ENCODE assay signal across 8 cellular contexts in the genomic region with DNA sequence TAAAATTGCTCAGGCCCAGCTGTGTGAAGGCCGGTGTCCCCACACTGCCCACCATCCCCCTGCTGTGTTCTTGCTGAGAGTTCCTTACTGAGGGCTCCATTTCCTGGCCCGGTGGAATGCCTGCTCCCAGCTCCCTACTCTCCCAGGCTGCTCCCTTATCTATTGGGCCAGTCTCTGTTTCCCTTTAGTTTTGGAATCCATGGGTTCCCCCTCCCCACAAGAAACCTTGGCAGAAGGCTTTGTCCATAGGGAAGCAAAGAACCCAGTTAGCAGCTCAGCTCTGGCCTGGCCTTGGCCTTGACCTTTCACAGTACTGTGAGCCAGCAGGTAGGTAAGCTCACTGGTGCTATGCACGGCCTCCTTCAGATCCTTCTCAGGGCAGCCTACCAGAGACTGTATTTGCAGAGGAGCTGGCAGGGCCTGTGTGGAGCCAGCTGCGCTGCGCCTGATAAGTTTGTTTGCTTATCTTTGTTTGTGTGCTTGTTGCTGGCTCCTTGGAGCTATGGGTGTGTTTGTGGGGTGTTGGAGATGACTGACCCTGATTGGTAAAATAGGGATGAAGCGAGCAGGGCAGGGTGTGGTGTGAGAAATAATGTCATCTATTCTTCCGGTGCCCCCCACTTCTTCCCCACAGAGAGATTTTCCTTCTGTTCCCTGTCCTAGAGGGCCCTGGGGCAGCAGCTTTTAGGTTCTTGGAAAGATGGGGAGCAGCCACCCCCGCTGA. TPM values are rescaled to one million over a fixed set of nuclear protein-coding genes. Genes with fewer than 3 reads are reported as not detected.
DNase-seq lines count a peak whose midpoint lies in the region; ATAC-seq, FAIRE-seq and TF ChIP-seq lines count a peak whose summit lies in the region.

No MANE protein-coding gene starts in this region.

- H3K9ac ChIP-seq in kidney (ENCODE audit: low read length in 2 of 2) (no peak overlapping the region), subcutaneous abdominal adipose tissue (ENCODE audit: low read length in 5 of 5) (peak overlapping the region in 2 of 5 donors; percentile 19 to 57)

- H3K4me1 ChIP-seq in adrenal gland (replicated peaks in 1 of 2) = peaks cover 54 to 71% of the 10 kb centered on the region in 2 donors
- peaks cover 33 to 56% of the 10 kb centered on the region in 2 donors for H3K4me1 ChIP-seq in kidney (ENCODE audit: control insufficient read depth in 1 of 2, insufficient read depth in 1 of 2, low read depth in 1 of 2, low read length in 2 of 2)
- H3K4me1 ChIP-seq in subcutaneous abdominal adipose tissue (ENCODE audit: control insufficient read depth in 5 of 5, insufficient read depth in 5 of 5, low read length in 5 of 5) = peaks cover 8 to 57% (median 50%) of the 10 kb centered on the region in 5 donors

- TF ChIP-seq CTCF in adrenal gland (IDR thresholded peaks at IDR 0.05) (no peak), kidney (IDR thresholded peaks at IDR 0.05; ENCODE audit: borderline replicate concordance, extremely low read depth, insufficient read depth) (no peak)

- no peak for DNase-seq in activated naive CD4-positive, alpha-beta T cell treated with anti-CD3 and anti-CD28 coated beads for 36 hours
- DNase-seq in activated naive CD4-positive, alpha-beta T cell treated with anti-CD3 and anti-CD28 coated beads, Interleukin-2, amount 50 U/mL, for 16 hours = no peak
- DNase-seq in adrenal gland (peak in 6 of 7 donors; percentile 65 to 80 (median 69)), kidney (no peak), AML-193 (lab: John Stamatoyannopoulos, UW) (no peak)

- ATAC-seq in HG02981 (IDR thresholded peaks at IDR 0.05; ENCODE audit: unreplicated experiment) (no peak), HG03439 (IDR thresholded peaks at IDR 0.05; ENCODE audit: unreplicated experiment) (no peak)

- peaks cover 6% of the 10 kb centered on the region for H3K36me3 Mint-ChIP-seq in activated naive CD4-positive, alpha-beta T cell treated with anti-CD3 and anti-CD28 coated beads for 36 hours (ENCODE audit: low read depth)

- peaks cover 2% of the 10 kb centered on the region for H3K9me3 Mint-ChIP-seq in activated naive CD4-positive, alpha-beta T cell treated with anti-CD3 and anti-CD28 coated beads for 36 hours

- H3K27me3 Mint-ChIP-seq in activated naive CD4-positive, alpha-beta T cell treated with anti-CD3 and anti-CD28 coated beads for 36 hours (ENCODE audit: low read depth) = no peaks in the 10 kb centered on the region

- CTCF ChIA-PET in activated naive CD4-positive, alpha-beta T cell treated with anti-CD3 and anti-CD28 coated beads for 36 hours (lab: Charles Lee) = interaction anchor here (1.0 to 2.5 kb wide), 5 partner anchors 10 to 43 kb away, joined by 3 to 11 read pairs (median 5); no protein-coding TSS in a partner anchor

- no peak for FAIRE-seq in kidney (lab: Jason Lieb, UNC)

- peaks cover 63% of the 10 kb centered on the region for H3K4me1 Mint-ChIP-seq in activated naive CD4-positive, alpha-beta T cell treated with anti-CD3 and anti-CD28 coated beads for 36 hours (ENCODE audit: low read depth)

- H3K4me3 Mint-ChIP-seq in activated naive CD4-positive, alpha-beta T cell treated with anti-CD3 and anti-CD28 coated beads for 36 hours = peak overlapping the region; percentile 9

- TF ChIP-seq POLR2A in adrenal gland (IDR thresholded peaks at IDR 0.05) = no peak

- 15 to 28% (median 19%) methylated on average over 8 of the region's 8 CpGs for WGBS in adrenal gland, 4 donors

- H3K4me3 ChIP-seq in adrenal gland (no peak overlapping the region), kidney (ENCODE audit: low read length in 2 of 2) (no peak overlapping the region), subcutaneous abdominal adipose tissue (ENCODE audit: low read depth in 1 of 5, low read length in 5 of 5) (peak overlapping the region in 2 of 5 donors; percentile 15 to 19)

- peak overlapping the region; percentile 67 for H3K27ac Mint-ChIP-seq in activated naive CD4-positive, alpha-beta T cell treated with anti-CD3 and anti-CD28 coated beads for 36 hours

- intact Hi-C loops in activated naive CD4-positive, alpha-beta T cell treated with anti-CD3 and anti-CD28 coated beads for 36 hours (cut with micrococcal nuclease) = loop anchor here (1.0 kb wide), 1 partner anchor 9 kb away; no protein-coding TSS in a partner anchor
- intact Hi-C loops in adrenal gland (cut with DNase I) (no loop called here), kidney (cut with DNase I) (no loop called here)

- H3K36me3 ChIP-seq in adrenal gland (replicated peaks in 1 of 2) (no peaks in the 10 kb centered on the region), kidney (ENCODE audit: control insufficient read depth in 1 of 2, insufficient read depth in 2 of 2, low read length in 2 of 2) (no peaks in the 10 kb centered on the region), subcutaneous abdominal adipose tissue (ENCODE audit: control insufficient read depth in 5 of 5, insufficient read depth in 5 of 5, low read length in 5 of 5) (no peaks in the 10 kb centered on the region)

- H3K27ac ChIP-seq in adrenal gland = peak overlapping the region; percentile 58 to 94 (median 80)
- H3K27ac ChIP-seq in kidney (ENCODE audit: low read depth in 2 of 2, low read length in 2 of 2) = peak overlapping the region; percentile 32 to 33
- peak overlapping the region; percentile 54 for H3K27ac ChIP-seq in subcutaneous abdominal adipose tissue (ENCODE audit: low read depth, low read length)

- H3K9me3 ChIP-seq in adrenal gland (replicated peaks in 1 of 3) (no peaks in the 10 kb centered on the region), kidney (ENCODE audit: control insufficient read depth in 1 of 2, low read length in 2 of 2) (no peaks in the 10 kb centered on the region), subcutaneous abdominal adipose tissue (ENCODE audit: control insufficient read depth in 5 of 5, low read length in 5 of 5) (no peaks in the 10 kb centered on the region)

- H3K27me3 ChIP-seq in adrenal gland = no peaks in the 10 kb centered on the region
- no peaks in the 10 kb centered on the region for H3K27me3 ChIP-seq in subcutaneous abdominal adipose tissue (ENCODE audit: control insufficient read depth in 5 of 5, insufficient read depth in 4 of 5, low read length in 5 of 5)

RNA-seq across cellular contexts. Expression of a gene that starts 19.2 kb away (rescaled TPM):
- total RNA-seq in activated naive CD4-positive, alpha-beta T cell treated with anti-CD3 and anti-CD28 coated beads for 36 hours = 10 to 100 TPM; 18.8 to 22.0 TPM
- 10 to 100 TPM; 29.5 to 79.1 (median 42.3) TPM for total RNA-seq in adrenal gland
- polyA plus RNA-seq in adrenal gland = 10 to 100 TPM; 29.1 to 98.1 (median 29.3) TPM
- total RNA-seq in kidney = 67.6 TPM
- 10.9 TPM for polyA plus RNA-seq in kidney (ENCODE audit: insufficient read depth, low read depth, low replicate concordance)

Comparison
In these comparisons a context has a peak if more than half of its experiments do, and no peak if none do; other contexts are left out.
1. DNase-seq: peak in adrenal gland (6 of 7); none in activated naive CD4-positive, alpha-beta T cell treated with anti-CD3 and anti-CD28 coated beads for 36 hours (single experiment), activated naive CD4-positive, alpha-beta T cell treated with anti-CD3 and anti-CD28 coated beads, Interleukin-2, amount 50 U/mL, for 16 hours (single experiment), kidney (single experiment) and AML-193 (0 of 2).
2. Peak in every context shown above with its lines, with median percentiles within 50 percentile points of each other: H3K27ac ChIP-seq.